19 cellular contexts compared by ENCODE assay signal in genomic region chr5:152689275-152689711, GRCh38.
DNase-seq lines count a peak whose midpoint lies in the region; ATAC-seq and TF ChIP-seq lines count a peak whose summit lies in the region.
"Had no signal": no experiment of that assay in that cellular context is flagged by ENCODE, and none has a peak within 500 bp of the region (broad histone marks: within the 10 kb centered on the region; RNA-seq: fewer than 3 reads in every experiment).

No MANE protein-coding gene starts in this region.

- H3K27ac ChIP-seq in RWPE1 (peak overlapping the region; percentile 70), foreskin keratinocyte (no peak overlapping the region)
- H3K27ac ChIP-seq: brain microvascular endothelial cell, VCaP had no signal

- no peaks in the 10 kb centered on the region for H3K27me3 ChIP-seq in foreskin keratinocyte
- H3K27me3 ChIP-seq: brain microvascular endothelial cell had no signal

- POLR2A ChIA-PET in RWPE1 (lab: Yijun Ruan, JAX; ENCODE audit: low non-redundant PET): no interaction called here
- POLR2A ChIA-PET in HEK293T (lab: Yijun Ruan, JAX): no interaction called here

- 0 out of 2 replicates have a peak, but pooled peaks have one; percentile 23 for TF ChIP-seq EP300 in Ishikawa (IDR thresholded peaks at IDR 0.05; ENCODE audit: borderline replicate concordance)

- peaks cover 15% of the 10 kb centered on the region for H3K4me1 ChIP-seq in foreskin keratinocyte

- DNase-seq in RWPE1 (ENCODE audit: low spot score): no peak
- DNase-seq in foreskin keratinocyte: peak in 1 of 2 donors; percentile 15
- peak; percentile 40 for DNase-seq in retina
- no peak for DNase-seq in activated CD8-positive, alpha-beta memory T cell treated with anti-CD3 and anti-CD28 coated beads, Interleukin-2, amount 50 U/mL, for 48 hours
- no peak for DNase-seq in HEK293T (ENCODE audit: extremely low spot score)
- DNase-seq: activated CD4-positive, alpha-beta T cell treated with anti-CD3 and anti-CD28 coated beads, Interleukin-2, amount 50 U/mL, for 48 hours; activated T-cell treated with anti-CD3 and anti-CD28 coated beads, Interleukin-2, amount 50 U/mL, for 24 hours; COR-L47; GF-D8; naive B cell; NCI-H345; small intestine; stimulated activated CD8-positive, alpha-beta memory T cell treated with anti-CD3 and anti-CD28 coated beads, Interleukin-4, amount 100 ng/mL, for 48 hours; T-cell had no signal

- TF ChIP-seq RAD21 in Ishikawa (IDR thresholded peaks at IDR 0.05; ENCODE audit: low read depth): no peak

- peak; percentile 14 for ATAC-seq in foreskin keratinocyte
- ATAC-seq in HG03135 (IDR thresholded peaks at IDR 0.05; ENCODE audit: unreplicated experiment): no peak
- ATAC-seq: activated naive CD4-positive, alpha-beta T cell treated with anti-CD3 and anti-CD28 coated beads, Interleukin-2, amount 50 U/mL, for 72 hours; T-cell had no signal

- CTCF ChIA-PET in RWPE1 (lab: Yijun Ruan, JAX): no interaction called here
- CTCF ChIA-PET in HEK293T (lab: Yijun Ruan, JAX): no interaction called here

- TF ChIP-seq CTCF in RWPE1 (conservative IDR thresholded peaks at IDR 0.05; ENCODE audit: low read depth) (no peak), foreskin keratinocyte (conservative IDR thresholded peaks at IDR 0.05) (no peak)

TF ChIP-seq in Ishikawa, 13 proteins besides CTCF, POLR2A, EP300 and RAD21:
- TF ChIP-seq ZBTB7A (IDR thresholded peaks at IDR 0.05; ENCODE audit: low read depth): no peak
- no peak for TF ChIP-seq EGR1 (IDR thresholded peaks at IDR 0.05)
- peak; percentile 51 for TF ChIP-seq NFIC (IDR thresholded peaks at IDR 0.05)

TF ChIP-seq in HEK293T, 16 proteins besides CTCF, POLR2A, EP300 and RAD21:
- TF ChIP-seq L3MBTL2 (conservative IDR thresholded peaks at IDR 0.05) (no peak), SP1 (IDR thresholded peaks at IDR 0.05) (no peak), ELF4 (IDR thresholded peaks at IDR 0.05) (no peak), FOXM1 (IDR thresholded peaks at IDR 0.05; ENCODE audit: borderline replicate concordance) (no peak), LEF1 (IDR thresholded peaks at IDR 0.05; ENCODE audit: borderline replicate concordance) (no peak), BHLHE40 (IDR thresholded peaks at IDR 0.05; ENCODE audit: borderline replicate concordance) (no peak), CTBP1 (IDR thresholded peaks at IDR 0.05; ENCODE audit: borderline replicate concordance) (no peak), FOXK2 (IDR thresholded peaks at IDR 0.05) (no peak), SUZ12 (IDR thresholded peaks at IDR 0.05) (no peak), PKNOX1 (IDR thresholded peaks at IDR 0.05) (no peak), FOXA1 (IDR thresholded peaks at IDR 0.05) (no peak)
